In the genomic region with DNA sequence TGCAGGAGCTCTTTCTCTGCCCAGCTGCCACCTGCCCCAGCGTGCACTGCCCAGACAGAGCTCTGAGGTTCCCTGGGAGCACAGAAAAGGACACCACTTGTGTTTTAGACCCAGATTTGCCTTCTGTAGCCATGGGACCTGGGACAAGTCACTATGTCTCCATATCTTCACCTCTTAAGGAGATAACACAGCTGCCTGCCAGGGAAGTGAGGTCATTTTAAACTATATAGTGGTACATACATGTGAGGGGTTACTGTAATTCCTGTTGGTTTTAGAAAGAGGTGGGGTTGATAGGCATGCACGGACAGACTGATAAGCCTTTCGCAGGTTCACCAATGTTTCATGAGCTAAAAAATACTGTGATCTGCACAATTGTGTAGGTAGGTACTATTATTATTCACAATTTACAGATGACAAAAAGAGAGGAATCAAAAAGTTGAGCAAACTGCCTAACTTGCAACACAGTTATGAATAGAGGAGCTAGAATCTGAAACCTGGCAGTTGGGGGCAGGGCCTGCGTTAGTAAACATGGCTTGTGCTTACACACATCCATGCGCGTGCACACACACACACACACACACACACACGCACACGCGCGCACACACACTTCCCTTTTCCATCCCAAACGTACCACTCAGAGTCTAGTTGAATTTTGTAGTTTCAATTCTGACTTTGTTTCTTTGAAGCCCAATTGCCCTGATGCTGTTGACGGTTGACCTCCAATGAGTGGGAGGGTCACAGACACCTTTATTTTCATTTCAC, we compare ENCODE assay signal across 13 cellular contexts.
A peak's percentile ranks its signal among the peaks of the same experiment; 100 is the strongest.
DNase-seq lines count a peak whose midpoint lies in the region; ATAC-seq and TF ChIP-seq lines count a peak whose summit lies in the region.
"Had no signal": no experiment of that assay in that cellular context is flagged by ENCODE, and none has a peak within 500 bp of the region (broad histone marks: within the 10 kb centered on the region; RNA-seq: fewer than 3 reads in every experiment).

No MANE protein-coding gene starts in this region.

- ATAC-seq in sciatic nerve = peak; percentile 41
- ATAC-seq in GM18858 (IDR thresholded peaks at IDR 0.05; ENCODE audit: unreplicated experiment) = no peak
- no peak for ATAC-seq in GM18868 (IDR thresholded peaks at IDR 0.05; ENCODE audit: unreplicated experiment)

- H3K27me3 ChIP-seq in left ventricle myocardium inferior (ENCODE audit: low read depth) = no peaks in the 10 kb centered on the region

- peaks cover 10% of the 10 kb centered on the region for H3K9me3 ChIP-seq in left ventricle myocardium inferior (replicated peaks)
- H3K9me3 ChIP-seq: SK-N-SH had no signal

- TF ChIP-seq CTCF in left ventricle myocardium inferior (IDR thresholded peaks at IDR 0.05; ENCODE audit: borderline replicate concordance) = no peak

- peak overlapping the region; percentile 84 for H3K27ac ChIP-seq in left ventricle myocardium inferior (replicated peaks)

- intact Hi-C loops in left ventricle myocardium inferior (cut with micrococcal nuclease) (no loop called here), sciatic nerve (cut with DNase I) (no loop called here), posterior cingulate gyrus (cut with DNase I) (no loop called here)

- H3K4me1 ChIP-seq in left ventricle myocardium inferior = peaks cover 67% of the 10 kb centered on the region

- no peaks in the 10 kb centered on the region for H3K36me3 ChIP-seq in left ventricle myocardium inferior

- DNase-seq in GDM1 (lab: John Stamatoyannopoulos, UW) (peak; percentile 77), OCI-M1 (lab: John Stamatoyannopoulos, UW) (peak; percentile 47), left ventricle myocardium inferior (no peak), sciatic nerve (ENCODE audit: low spot score) (no peak), NCI-H1092 treated with DMSO at 0.1 percent for 48 hours (lab: John Stamatoyannopoulos, UW) (no peak), posterior cingulate gyrus (no peak)
- DNase-seq: activated CD4-positive, alpha-beta T cell treated with anti-CD3 and anti-CD28 coated beads, Interleukin-2, amount 10 ng/mL, durations not matched to agents 7 days and 5 days; CD4-positive, alpha-beta memory T cell; GOT3; NCI-H82; SK-N-SH had no signal

- H3K4me3 ChIP-seq in left ventricle myocardium inferior = peak overlapping the region; percentile 21

Comparison
In these comparisons a context has a peak if more than half of its experiments do, and no peak if none do; other contexts are left out.
1. DNase-seq: peak in GDM1 (single experiment) and OCI-M1 (single experiment); none in left ventricle myocardium inferior (single experiment), sciatic nerve (single experiment), NCI-H1092 treated with DMSO at 0.1 percent for 48 hours (single experiment) and posterior cingulate gyrus (0 of 10).